ENCODE assay signal across 22 cellular contexts in the genomic region with DNA sequence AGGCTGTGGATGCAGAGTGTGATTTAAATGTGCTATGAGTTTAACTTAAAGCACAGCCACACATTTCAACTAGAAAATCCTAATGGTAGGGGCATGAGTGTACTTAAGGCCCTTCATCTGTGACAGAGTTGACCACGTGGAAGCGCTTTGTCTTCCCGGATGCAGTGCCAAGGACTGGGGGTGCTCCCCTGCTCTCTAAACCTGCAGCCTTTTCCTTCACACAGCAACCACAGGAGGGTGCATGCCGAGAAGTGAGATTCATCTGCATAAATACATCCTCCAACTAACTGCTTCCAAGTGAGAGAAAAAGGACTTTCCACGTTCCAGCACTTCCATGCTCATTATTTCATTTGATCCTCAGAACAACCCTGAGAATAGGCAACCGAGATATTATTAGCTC.
"Had no signal": no experiment of that assay in that cellular context is flagged by ENCODE, and none has a peak within 500 bp of the region (broad histone marks: within the 10 kb centered on the region; RNA-seq: fewer than 3 reads in every experiment).

No MANE protein-coding gene starts in this region.

- H3K4me1 ChIP-seq: adrenal gland, SJSA1 had no signal

- H3K4me1 Mint-ChIP-seq: activated B cell treated with CpG ODN at 0.5 μM for 24 hours; activated CD4-positive, alpha-beta T cell treated with anti-CD3 and anti-CD28 coated beads, Interleukin-2, amount 10 ng/mL, durations not matched to agents 7 days and 5 days; activated naive CD4-positive, alpha-beta T cell treated with anti-CD3 and anti-CD28 coated beads, Interleukin-2, amount 10 ng/mL, durations not matched to agents 7 days and 5 days; activated naive CD8-positive, alpha-beta T cell treated with anti-CD3 and anti-CD28 coated beads, Interleukin-2, amount 10 ng/mL, durations not matched to agents 7 days and 5 days; T-helper 17 cell had no signal

- H3K27me3 Mint-ChIP-seq: activated B cell treated with CpG ODN at 0.5 μM for 24 hours; activated CD4-positive, alpha-beta memory T cell treated with anti-CD3 and anti-CD28 coated beads for 36 hours; activated CD4-positive, alpha-beta T cell treated with anti-CD3 and anti-CD28 coated beads, Interleukin-2, amount 10 ng/mL, durations not matched to agents 7 days and 5 days; activated naive CD4-positive, alpha-beta T cell treated with anti-CD3 and anti-CD28 coated beads, Interleukin-2, amount 10 ng/mL, durations not matched to agents 7 days and 5 days; activated naive CD8-positive, alpha-beta T cell treated with anti-CD3 and anti-CD28 coated beads, Interleukin-2, amount 10 ng/mL, durations not matched to agents 7 days and 5 days had no signal

- H3K27ac Mint-ChIP-seq: activated B cell treated with CpG ODN at 0.5 μM for 24 hours; activated CD4-positive, alpha-beta memory T cell treated with anti-CD3 and anti-CD28 coated beads for 36 hours; activated CD4-positive, alpha-beta T cell treated with anti-CD3 and anti-CD28 coated beads, Interleukin-2, amount 10 ng/mL, durations not matched to agents 7 days and 5 days; activated naive CD4-positive, alpha-beta T cell treated with anti-CD3 and anti-CD28 coated beads, Interleukin-2, amount 10 ng/mL, durations not matched to agents 7 days and 5 days; activated naive CD8-positive, alpha-beta T cell treated with anti-CD3 and anti-CD28 coated beads, Interleukin-2, amount 10 ng/mL, durations not matched to agents 7 days and 5 days; activated T-helper 2 cell treated with anti-CD3 and anti-CD28 coated beads, Interferon-gamma antibody, Interleukin-2, Interleukin-4, amounts not matched to agents 10 μg/mL and 5 μg/mL and 100 μg/mL, durations not matched to agents 14 hours and 24 hours and 36 hours; T-helper 17 cell had no signal

- H3K9me3 ChIP-seq: adrenal gland, SJSA1 had no signal

- ATAC-seq: PC-3, T-helper 17 cell had no signal

- H3K36me3 ChIP-seq: adrenal gland, SJSA1 had no signal

- H3K4me3 Mint-ChIP-seq: activated B cell treated with CpG ODN at 0.5 μM for 24 hours; activated CD4-positive, alpha-beta memory T cell treated with anti-CD3 and anti-CD28 coated beads for 36 hours; activated CD4-positive, alpha-beta T cell treated with anti-CD3 and anti-CD28 coated beads, Interleukin-2, amount 10 ng/mL, durations not matched to agents 7 days and 5 days; activated naive CD4-positive, alpha-beta T cell treated with anti-CD3 and anti-CD28 coated beads, Interleukin-2, amount 10 ng/mL, durations not matched to agents 7 days and 5 days; activated naive CD8-positive, alpha-beta T cell treated with anti-CD3 and anti-CD28 coated beads, Interleukin-2, amount 10 ng/mL, durations not matched to agents 7 days and 5 days; T-helper 17 cell had no signal

- H3K9me3 Mint-ChIP-seq: activated B cell treated with CpG ODN at 0.5 μM for 24 hours; activated naive CD8-positive, alpha-beta T cell treated with anti-CD3 and anti-CD28 coated beads, Interleukin-2, amount 10 ng/mL, durations not matched to agents 7 days and 5 days; activated T-helper 2 cell treated with anti-CD3 and anti-CD28 coated beads, Interferon-gamma antibody, Interleukin-2, Interleukin-4, amounts not matched to agents 10 μg/mL and 5 μg/mL and 100 μg/mL, durations not matched to agents 14 hours and 24 hours and 36 hours had no signal

- H3K27ac ChIP-seq: adrenal gland, SJSA1 had no signal

- H3K4me3 ChIP-seq: adrenal gland, SJSA1 had no signal

- DNase-seq: activated B cell treated with CpG ODN at 0.5 μM for 24 hours; activated CD4-positive, alpha-beta memory T cell treated with anti-CD3 and anti-CD28 coated beads for 36 hours; activated CD4-positive, alpha-beta T cell treated with anti-CD3 and anti-CD28 coated beads for 1 hour; activated CD4-positive, alpha-beta T cell treated with anti-CD3 and anti-CD28 coated beads, Interleukin-2, amount 10 ng/mL, durations not matched to agents 7 days and 5 days; activated gamma-delta T cell treated with Interleukin-2 at 50 U/mL for 16 hours; activated naive CD4-positive, alpha-beta T cell treated with anti-CD3 and anti-CD28 coated beads, Interleukin-2, amount 10 ng/mL, durations not matched to agents 7 days and 5 days; activated naive CD8-positive, alpha-beta T cell treated with anti-CD3 and anti-CD28 coated beads, Interleukin-2, amount 10 ng/mL, durations not matched to agents 7 days and 5 days; activated T-cell treated with anti-CD3 and anti-CD28 coated beads for 4 hours; activated T-cell treated with anti-CD3 and anti-CD28 coated beads, Interleukin-2, amount 50 U/mL, for 48 hours; adrenal gland; Karpas-422; MM.1S; NCI-H146; NCI-H2029; NCI-H446; NCI-H524; PC-3; SHP77; T-helper 17 cell; T1000 had no signal

- H3K36me3 Mint-ChIP-seq: activated CD4-positive, alpha-beta memory T cell treated with anti-CD3 and anti-CD28 coated beads for 36 hours; activated naive CD4-positive, alpha-beta T cell treated with anti-CD3 and anti-CD28 coated beads, Interleukin-2, amount 10 ng/mL, durations not matched to agents 7 days and 5 days; activated naive CD8-positive, alpha-beta T cell treated with anti-CD3 and anti-CD28 coated beads, Interleukin-2, amount 10 ng/mL, durations not matched to agents 7 days and 5 days had no signal

- H3K27me3 ChIP-seq: adrenal gland, SJSA1 had no signal
